ENCODE assay signal across 8 cellular contexts in the genomic region with DNA sequence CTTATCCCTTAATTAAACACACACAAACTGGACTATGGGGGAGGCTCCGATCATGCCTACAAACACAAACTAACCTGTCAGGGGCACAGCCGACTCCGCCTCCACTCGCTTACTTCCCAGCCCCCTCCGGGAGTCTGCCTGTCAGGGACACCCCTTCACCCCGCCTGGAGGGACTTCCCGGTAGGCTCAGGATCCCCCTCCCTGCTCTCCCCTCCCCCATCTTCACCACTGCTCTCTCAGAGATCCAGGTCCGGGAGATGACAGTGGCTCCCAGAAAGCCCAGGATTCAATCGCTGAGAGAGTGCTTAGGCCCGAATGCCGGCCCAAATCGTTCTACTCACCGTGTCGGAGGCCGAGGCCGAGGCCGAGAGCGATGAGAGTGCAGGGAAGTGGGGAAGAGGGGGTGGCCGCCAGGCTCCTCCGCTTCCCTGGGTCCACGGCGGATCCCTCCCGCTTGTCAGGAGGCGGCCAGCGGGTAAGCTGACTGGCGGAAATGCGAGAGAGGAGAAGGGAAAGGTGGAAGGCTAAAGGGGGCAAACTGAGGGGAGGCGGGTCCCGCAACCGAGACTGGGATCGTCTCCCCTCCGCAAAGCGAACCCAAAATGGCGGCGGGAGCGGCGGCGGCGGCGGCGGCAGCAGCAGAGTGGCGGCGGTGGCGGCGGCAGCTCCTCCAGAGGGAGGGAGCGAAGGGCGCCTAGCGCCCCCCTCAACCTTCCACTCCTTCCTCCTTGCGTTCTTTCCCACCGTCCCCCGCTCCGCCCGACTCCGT. TPM values are rescaled to one million over a fixed set of nuclear protein-coding genes. Genes with fewer than 3 reads are reported as not detected.
DNase-seq lines count a peak whose midpoint lies in the region; ATAC-seq and TF ChIP-seq lines count a peak whose summit lies in the region.
"Not testable (repeated sequence)": the region's sequence is repeated elsewhere in the genome, so short reads cannot be mapped to it uniquely, and the experiment has no call there.

No MANE protein-coding gene starts in this region.

- peak overlapping the region; percentile 76 for H3K4me3 ChIP-seq in Loucy (ENCODE audit: low read length, poor library complexity, severe bottlenecking)
- peak overlapping the region; percentile 82 for H3K4me3 ChIP-seq in WI38 (ENCODE audit: low read depth, low read length)
- H3K4me3 ChIP-seq in heart left ventricle: peak overlapping the region; percentile 77 to 99 (median 92)

- not testable (repeated sequence) for H3K27me3 ChIP-seq in Loucy (ENCODE audit: insufficient read depth, low read length, poor library complexity, severe bottlenecking); heart left ventricle

- peak; percentile 49 to 63 (median 60) for ATAC-seq in heart left ventricle

- H3K9me2 ChIP-seq in Loucy (replicated peaks; ENCODE audit: low read depth, low read length): not testable (repeated sequence)

- H3K9ac ChIP-seq in Loucy (ENCODE audit: low read depth, low read length, poor library complexity, severe bottlenecking): peak overlapping the region; percentile 98

- peaks cover 54% of the 10 kb centered on the region for H4K20me1 ChIP-seq in Loucy (ENCODE audit: insufficient read depth, low read length, poor library complexity, severe bottlenecking)

- H2AFZ ChIP-seq in Loucy (ENCODE audit: low read length): peak overlapping the region; percentile 96

- WGBS in heart left ventricle, 4 donors: 0 to 1% (median 0%) methylated on average over 38 to 47 of the region's 54 CpGs

- intact Hi-C loops in heart left ventricle (cut with DNase I): loop anchor here in 3 of 10 donors (5.0 to 10.0 kb wide), 3 partner anchors 55 to 240 kb away; a partner anchor contains a TSS

- H3K27ac ChIP-seq in angular gyrus (ENCODE audit: low read depth, low read length): peak overlapping the region; percentile 100
- peak overlapping the region; percentile 94 to 100 (median 98) for H3K27ac ChIP-seq in heart left ventricle

- H3K79me2 ChIP-seq in Loucy (ENCODE audit: insufficient read depth, low read length): peaks cover 87% of the 10 kb centered on the region

- not testable (repeated sequence) for TF ChIP-seq POLR2A in heart left ventricle (IDR thresholded peaks at IDR 0.05)

- peak; percentile 53 for DNase-seq in ELR (ENCODE audit: low read depth)
- peak; percentile 37 for DNase-seq in HCEC 1CT
- peak; percentile 38 to 72 (median 50) for DNase-seq in heart left ventricle
- DNase-seq in occipital lobe (lab: John Stamatoyannopoulos, UW): peak; percentile 42
- DNase-seq in stimulated activated naive CD4-positive, alpha-beta T cell (lab: John Stamatoyannopoulos, UW): peak; percentile 52 to 79 (median 72)

- H3K4me1 ChIP-seq in Loucy (ENCODE audit: insufficient read depth, low read length, poor library complexity, severe bottlenecking) (peaks cover 29% of the 10 kb centered on the region), heart left ventricle (peaks cover 4 to 57% (median 42%) of the 10 kb centered on the region in 12 donors)

- peak overlapping the region; percentile 61 for H3K4me2 ChIP-seq in Loucy (ENCODE audit: low read depth, low read length, poor library complexity, severe bottlenecking)

- not testable (repeated sequence) for H3K9me3 ChIP-seq in Loucy (ENCODE audit: insufficient read depth, low read depth, low read length); heart left ventricle

- TF ChIP-seq CTCF in Loucy (conservative IDR thresholded peaks at IDR 0.05; ENCODE audit: low read length); WI38 (IDR thresholded peaks at IDR 0.05; ENCODE audit: low read depth, low read length); heart left ventricle (IDR thresholded peaks at IDR 0.05): not testable (repeated sequence)

- H3F3A ChIP-seq in Loucy (ENCODE audit: low read depth): not testable (repeated sequence)

- H3K36me3 ChIP-seq in Loucy (ENCODE audit: insufficient read depth, low read length); heart left ventricle: not testable (repeated sequence)

RNA-seq across cellular contexts. Expression of a gene that starts 0.6 kb away (rescaled TPM):
- total RNA-seq in heart left ventricle (10 to 100 TPM; 38.3 to 56.0 (median 50.3) TPM), occipital lobe (59.7 TPM)
- polyA plus RNA-seq in heart left ventricle: 10 to 100 TPM in 1 of 2 donors, 1 to 10 TPM in 1; 9.3 to 15.0 TPM

RNA-seq across cellular contexts. Expression of a gene that starts 48.0 kb away (rescaled TPM):
- total RNA-seq in heart left ventricle: 10 to 100 TPM in 7 of 9 donors, 1 to 10 TPM in 2; 5.2 to 22.1 (median 16.0) TPM
- 10 to 100 TPM; 12.8 to 21.4 TPM for polyA plus RNA-seq in heart left ventricle
- total RNA-seq in occipital lobe: 26.2 TPM

Comparison
In these comparisons a context has a peak if more than half of its experiments do, and no peak if none do; other contexts are left out.
1. Peak in every context shown above with its lines: DNase-seq, ATAC-seq, H3K4me3 ChIP-seq and H3K27ac ChIP-seq.